In the genomic region with DNA sequence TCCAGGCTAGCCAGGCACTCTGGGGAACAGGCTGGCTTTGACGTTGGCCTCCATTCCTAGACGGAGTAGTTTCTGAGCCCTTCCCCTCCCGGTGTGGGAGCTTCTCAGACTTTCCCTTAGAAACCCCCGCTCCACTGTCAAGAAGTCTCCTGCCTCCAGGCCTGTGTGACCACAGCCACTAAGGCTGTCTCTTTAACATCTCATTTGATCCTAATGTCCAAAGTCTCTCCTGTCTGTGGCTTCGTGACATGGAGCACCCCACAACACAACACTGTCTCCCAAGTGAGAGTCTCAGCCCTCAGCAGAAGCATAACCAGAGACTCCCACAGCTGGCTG, we compare ENCODE assay signal across 8 cellular contexts.
DNase-seq lines count a peak whose midpoint lies in the region; ATAC-seq and TF ChIP-seq lines count a peak whose summit lies in the region.

No MANE protein-coding gene starts in this region.

- peak overlapping the region; percentile 42 to 60 for H3K9ac ChIP-seq in duodenal mucosa (ENCODE audit: low read depth in 1 of 2, low read length in 2 of 2)

- peak overlapping the region; percentile 50 to 53 for H3K4me3 ChIP-seq in duodenal mucosa (ENCODE audit: low read depth in 1 of 2, low read length in 2 of 2)
- H3K4me3 ChIP-seq in retinal pigment epithelial cell (ENCODE audit: low read length): peak overlapping the region; percentile 17

- H3K27ac ChIP-seq in duodenal mucosa (ENCODE audit: low read depth, low read length): peak overlapping the region; percentile 76

- DNase-seq in KG1 (lab: John Stamatoyannopoulos, UW): peak; percentile 48
- DNase-seq in retinal pigment epithelial cell (ENCODE audit: low read depth): no peak
- no peak for DNase-seq in GM03348 (ENCODE audit: low spot score)
- no peak for DNase-seq in NCI-H1092 treated with DMSO at 0.1 percent for 48 hours (lab: John Stamatoyannopoulos, UW)
- DNase-seq in activated effector memory CD4-positive, alpha-beta T cell treated with anti-CD3 and anti-CD28 coated beads, Interleukin-2, amount 50 U/mL, for 16 hours: no peak

- H3K36me3 ChIP-seq in duodenal mucosa (ENCODE audit: control insufficient read depth in 1 of 2, insufficient read depth in 2 of 2, low read length in 2 of 2): peaks cover 30 to 32% of the 10 kb centered on the region in 2 donors

- no peak for TF ChIP-seq CTCF in retinal pigment epithelial cell (conservative IDR thresholded peaks at IDR 0.05; ENCODE audit: low read depth, low read length)

- no peaks in the 10 kb centered on the region for H3K27me3 ChIP-seq in duodenal mucosa (ENCODE audit: control insufficient read depth in 1 of 2, insufficient read depth in 2 of 2, low read length in 2 of 2)

- H3K4me1 ChIP-seq in duodenal mucosa (ENCODE audit: control insufficient read depth in 1 of 2, insufficient read depth in 2 of 2, low read length in 2 of 2): peaks cover 72 to 81% of the 10 kb centered on the region in 2 donors

- ATAC-seq in GM18511 (IDR thresholded peaks at IDR 0.05; ENCODE audit: unreplicated experiment) (peak; percentile 4), HG02571 (IDR thresholded peaks at IDR 0.05; ENCODE audit: unreplicated experiment) (no peak)

- no peaks in the 10 kb centered on the region for H3K9me3 ChIP-seq in duodenal mucosa (ENCODE audit: control insufficient read depth in 1 of 2, low read length in 2 of 2)
